Comparison of ENCODE assay signal across 9 cellular contexts in genomic region chr9:127566351-127567001, GRCh38. TPM values are rescaled to one million over a fixed set of nuclear protein-coding genes. Genes with fewer than 3 reads are reported as not detected.
DNase-seq lines count a peak whose midpoint lies in the region; ATAC-seq and TF ChIP-seq lines count a peak whose summit lies in the region.
"Had no signal": no experiment of that assay in that cellular context is flagged by ENCODE, and none has a peak within 500 bp of the region (broad histone marks: within the 10 kb centered on the region; RNA-seq: fewer than 3 reads in every experiment).

No MANE protein-coding gene starts in this region.

- H3K4me3 ChIP-seq in SK-N-SH (ENCODE audit: low read depth in 2 of 2, low read length in 1 of 2) (peak overlapping the region; percentile 75 to 82), breast epithelium (peak overlapping the region; percentile 78 to 97 (median 88)), thoracic aorta (peak overlapping the region; percentile 74)

- TF ChIP-seq RAD21 in SK-N-SH (IDR thresholded peaks at IDR 0.05; ENCODE audit: low read length), result no peak

- H3K27me3 ChIP-seq in SK-N-SH (ENCODE audit: insufficient read depth) (no peaks in the 10 kb centered on the region), breast epithelium (no peaks in the 10 kb centered on the region), thoracic aorta (replicated peaks; ENCODE audit: insufficient read depth) (no peaks in the 10 kb centered on the region)

- no peak overlapping the region for H2AFZ ChIP-seq in SK-N-SH (ENCODE audit: low read depth)

- H3K79me2 ChIP-seq in SK-N-SH (ENCODE audit: insufficient read depth), result peaks cover 71% of the 10 kb centered on the region

- peak overlapping the region; percentile 87 for H3K9ac ChIP-seq in SK-N-SH

- peaks cover 36% of the 10 kb centered on the region for H3F3A ChIP-seq in SK-N-SH (replicated peaks; ENCODE audit: insufficient read depth)

- intact Hi-C loops in breast epithelium (cut with DNase I; ENCODE audit: low total_unique reads), result no loop called here

- no peaks in the 10 kb centered on the region for H3K9me2 ChIP-seq in SK-N-SH

- WGBS in SK-N-SH (ENCODE audit: low lambda C conversion rate), result 60% methylated on average over 8 of the region's 11 CpGs

- TF ChIP-seq CTCF in SK-N-SH (IDR thresholded peaks at IDR 0.05) (no peak), breast epithelium (IDR thresholded peaks at IDR 0.05) (no peak), thoracic aorta (IDR thresholded peaks at IDR 0.05) (no peak)

- CTCF ChIA-PET in SK-N-SH (lab: Yijun Ruan, JAX), result interaction anchor here (0.7 to 1.0 kb wide), 4 partner anchors 8 to 168 kb away, joined by 3 read pairs; partner anchors contain the start of gene TOR2A

- H4K20me1 ChIP-seq in SK-N-SH (ENCODE audit: insufficient read depth), result peaks cover 25% of the 10 kb centered on the region; the same call in 1 of the 2 replicates

- POLR2A ChIA-PET in SK-N-SH (lab: Yijun Ruan, JAX), result interaction anchor here (1.0 kb wide), 1 partner anchor 8 kb away, joined by 5 read pairs; no protein-coding TSS in a partner anchor

- ATAC-seq in SK-N-SH treated with all-trans-retinoic acid at 6 μM for 48 hours (no peak), left lobe of liver (peak; percentile 40), thoracic aorta (ENCODE audit: insufficient number of reproducible peaks, low FRiP score, low read depth) (no peak), HG02938 (IDR thresholded peaks at IDR 0.05; ENCODE audit: unreplicated experiment) (no peak)

- TF ChIP-seq EP300 in SK-N-SH (IDR thresholded peaks at IDR 0.05; ENCODE audit: borderline replicate concordance in 1 of 2, low read depth in 1 of 2, low read length in 1 of 2), result no peak

- H3K9me3 ChIP-seq in SK-N-SH (no peaks in the 10 kb centered on the region), breast epithelium (no peaks in the 10 kb centered on the region), thoracic aorta (no peaks in the 10 kb centered on the region)

- H3K36me3 ChIP-seq in SK-N-SH (replicated peaks in 1 of 2; ENCODE audit: control insufficient read depth in 1 of 2, insufficient read depth in 2 of 2, low read length in 1 of 2), result peaks cover 0 to 30% of the 10 kb centered on the region in 2 experiments
- H3K36me3 ChIP-seq in breast epithelium, result no peaks in the 10 kb centered on the region
- H3K36me3 ChIP-seq in thoracic aorta, result no peaks in the 10 kb centered on the region

- H3K4me2 ChIP-seq in SK-N-SH, result peak overlapping the region; percentile 98

- DNase-seq in SK-N-SH, result no peak
- no peak for DNase-seq in breast epithelium (ENCODE audit: low spot score in 2 of 2)
- peak; percentile 66 for DNase-seq in left lobe of liver (ENCODE audit: low spot score)
- no peak for DNase-seq in thoracic aorta (ENCODE audit: low spot score)
- no peak for DNase-seq in mucosa of gallbladder (ENCODE audit: low spot score)
- DNase-seq in activated gamma-delta T cell treated with Interleukin-2 at 50 U/mL for 16 hours, result no peak
- DNase-seq: activated CD4-positive, CD25-positive, alpha-beta regulatory T cell had no signal

- no peak for TF ChIP-seq POLR2A in breast epithelium (IDR thresholded peaks at IDR 0.05)

- peaks cover 35 to 37% of the 10 kb centered on the region in 2 experiments for H3K4me1 ChIP-seq in SK-N-SH (ENCODE audit: control insufficient read depth in 1 of 2, insufficient read depth in 2 of 2, low read depth in 1 of 2, low read length in 1 of 2)
- peaks cover 20 to 34% of the 10 kb centered on the region in 2 donors for H3K4me1 ChIP-seq in breast epithelium
- peaks cover 37 to 66% of the 10 kb centered on the region in 2 donors for H3K4me1 ChIP-seq in thoracic aorta (ENCODE audit: control insufficient read depth in 1 of 2, low read depth in 2 of 2)

- H3K27ac ChIP-seq in SK-N-SH (ENCODE audit: low read depth in 2 of 2, low read length in 1 of 2) (peak overlapping the region; percentile 58 to 62; a peak in 2 of 4 replicates), breast epithelium (peak overlapping the region; percentile 98 to 100), thoracic aorta (peak overlapping the region; percentile 77 to 85)

TF ChIP-seq in SK-N-SH, 30 proteins besides CTCF, POLR2A, EP300 and RAD21 (continues in another document):
- TF ChIP-seq TEAD4 (IDR thresholded peaks at IDR 0.05; ENCODE audit: borderline replicate concordance, insufficient read depth) (no peak), YY1 (IDR thresholded peaks at IDR 0.05; ENCODE audit: low read depth) (no peak), ZBTB33 (IDR thresholded peaks at IDR 0.05; ENCODE audit: borderline replicate concordance, low read depth) (no peak), RCOR1 (IDR thresholded peaks at IDR 0.05; ENCODE audit: low read length) (no peak), RXRA (IDR thresholded peaks at IDR 0.05; ENCODE audit: borderline replicate concordance, low read depth) (no peak), NFIC (IDR thresholded peaks at IDR 0.05; ENCODE audit: borderline replicate concordance) (no peak), USF2 (IDR thresholded peaks at IDR 0.05; ENCODE audit: borderline replicate concordance, low read depth, low read length) (no peak), MEF2A (IDR thresholded peaks at IDR 0.05; ENCODE audit: borderline replicate concordance, low read depth) (no peak), POLR2AphosphoS5 (IDR thresholded peaks at IDR 0.05; ENCODE audit: low read depth, low read length) (no peak), TCF12 (IDR thresholded peaks at IDR 0.05) (no peak), GATA2 (CRISPR knock-in tag; IDR thresholded peaks at IDR 0.05) (no peak)

TF ChIP-seq in SK-N-SH treated with all-trans-retinoic acid at 6 μM for 48 hours, 23 proteins besides CTCF, POLR2A, EP300 and RAD21:
- TF ChIP-seq ESRRG (CRISPR knock-in tag; IDR thresholded peaks at IDR 0.05) (no peak), ISL1 (CRISPR knock-in tag; IDR thresholded peaks at IDR 0.05) (no peak), ZC3H10 (CRISPR knock-in tag; IDR thresholded peaks at IDR 0.05) (no peak)

RNA-seq across cellular contexts. Expression of gene STXBP1, which starts 45.6 kb away (rescaled TPM):
- 33.0 and 44.3 TPM in 2 replicates for polyA plus RNA-seq in SK-N-SH (2012; rRNA removed)
- 39.2 and 49.4 TPM in 2 replicates for polyA plus RNA-seq in SK-N-SH (2012; cell fraction: cytosol; rRNA removed)
- 61.1 and 68.8 TPM in 2 replicates for polyA plus RNA-seq in SK-N-SH (2012; cell fraction: nucleus; rRNA removed)
- total RNA-seq in breast epithelium (10 to 100 TPM; 19.0 to 45.9 (median 43.2) TPM), left lobe of liver (3.8 TPM), thoracic aorta (10 to 100 TPM; 66.2 to 87.3 TPM), mucosa of gallbladder (52.8 TPM)
